ENCODE assay signal across 19 cellular contexts in the genomic region with DNA sequence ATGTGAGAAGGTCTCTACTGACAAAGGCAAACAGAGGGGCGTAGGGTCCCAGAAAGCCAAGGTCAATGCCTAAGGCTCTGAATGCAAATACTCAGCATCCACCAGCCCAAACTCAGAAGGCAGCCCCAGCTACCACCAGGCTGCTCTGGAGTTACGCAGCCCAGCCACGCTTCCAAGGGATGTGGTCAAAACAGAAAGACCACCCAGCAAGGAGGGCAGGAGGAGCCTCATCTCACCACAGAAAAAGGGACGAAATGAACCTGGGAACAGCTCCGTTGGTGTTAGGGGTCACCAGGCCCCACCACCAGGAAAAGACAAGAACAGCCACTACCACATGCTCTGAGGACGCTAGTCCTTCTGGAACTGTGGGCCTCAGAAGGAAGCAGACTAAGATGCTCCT.
DNase-seq lines count a peak whose midpoint lies in the region; ATAC-seq, FAIRE-seq and TF ChIP-seq lines count a peak whose summit lies in the region.
"Had no signal": no experiment of that assay in that cellular context is flagged by ENCODE, and none has a peak within 500 bp of the region (broad histone marks: within the 10 kb centered on the region; RNA-seq: fewer than 3 reads in every experiment).

No MANE protein-coding gene starts in this region.

- no peak for TF ChIP-seq POLR2A in ovary (IDR thresholded peaks at IDR 0.05)

- no peaks in the 10 kb centered on the region for H3K9me3 ChIP-seq in BLaER1 treated with 17β-estradiol and CSF1 and Interleukin-3, amounts not matched to agents 10 nM and 100 nM (replicated peaks in 1 of 11)
- no peaks in the 10 kb centered on the region for H3K9me3 ChIP-seq in ovary
- H3K9me3 ChIP-seq: A549 had no signal

- no peak for DNase-seq in glutamatergic neuron
- peak in 3 of 5 donors; percentile 10 to 33 (median 22) for DNase-seq in ovary
- DNase-seq in HTR-8/SVneo (ENCODE audit: insufficient read length, low spot score): no peak
- no peak for DNase-seq in activated T-cell treated with anti-CD3 and anti-CD28 coated beads, Interleukin-2, amount 50 U/mL, for 72 hours
- no peak for DNase-seq in mucosa of gallbladder (ENCODE audit: low spot score)
- DNase-seq: activated CD4-positive, alpha-beta T cell treated with anti-CD3 and anti-CD28 coated beads, Interleukin-2, amount 50 U/mL, for 48 hours; activated naive CD4-positive, alpha-beta T cell treated with anti-CD3 and anti-CD28 coated beads for 36 hours; activated T-cell treated with anti-CD3 and anti-CD28 coated beads for 4 hours; midbrain; NCI-H1436; NCI-H526; stimulated activated CD4-positive, alpha-beta T cell treated with anti-CD3 and anti-CD28 coated beads, Interleukin-15, amount 100 ng/mL, for 24 hours had no signal

- H3K4me3 ChIP-seq in BLaER1 treated with 17β-estradiol and CSF1 and Interleukin-3, amounts not matched to agents 10 nM and 100 nM: no peak overlapping the region
- no peak overlapping the region for H3K4me3 ChIP-seq in ovary
- H3K4me3 ChIP-seq: A549 had no signal

- TF ChIP-seq CTCF in brain (conservative IDR thresholded peaks at IDR 0.05) (no peak), glutamatergic neuron (IDR thresholded peaks at IDR 0.05; ENCODE audit: partially characterized antibody, unreplicated experiment) (no peak), ovary (IDR thresholded peaks at IDR 0.05) (no peak)

- H3K27me3 ChIP-seq in BLaER1 treated with 17β-estradiol and CSF1 and Interleukin-3, amounts not matched to agents 10 nM and 100 nM: no peaks in the 10 kb centered on the region
- no peaks in the 10 kb centered on the region for H3K27me3 ChIP-seq in ovary

- TF ChIP-seq EP300 in ovary (IDR thresholded peaks at IDR 0.05): no peak

- no peaks in the 10 kb centered on the region for H3K27me3 Mint-ChIP-seq in brain
- peaks cover 9% of the 10 kb centered on the region for H3K27me3 Mint-ChIP-seq in glutamatergic neuron (ENCODE audit: unreplicated experiment)
- no peaks in the 10 kb centered on the region for H3K27me3 Mint-ChIP-seq in activated T-cell treated with anti-CD3 and anti-CD28 coated beads, Interleukin-2, amount 50 U/mL, for 72 hours (ENCODE audit: low read depth)

- H3K36me3 Mint-ChIP-seq in brain (peaks cover 13% of the 10 kb centered on the region), glutamatergic neuron (ENCODE audit: unreplicated experiment) (no peaks in the 10 kb centered on the region)
- H3K36me3 Mint-ChIP-seq in activated T-cell treated with anti-CD3 and anti-CD28 coated beads, Interleukin-2, amount 50 U/mL, for 72 hours (ENCODE audit: insufficient read depth in 2 of 2): no peaks in the 10 kb centered on the region

- 44 to 68% (median 68%) methylated on average over 6 of the region's 6 CpGs for WGBS in ovary, 3 donors

- FAIRE-seq in HTR-8/SVneo (lab: Jason Lieb, UNC): no peak
- FAIRE-seq: A549 had no signal

- no peak for ATAC-seq in activated T-cell treated with anti-CD3 and anti-CD28 coated beads, Interleukin-2, amount 50 U/mL, for 72 hours (replicated peaks in 1 of 2)
- ATAC-seq in HG03135 (IDR thresholded peaks at IDR 0.05; ENCODE audit: unreplicated experiment): no peak
- ATAC-seq: HCT116, SK-N-SH treated with all-trans-retinoic acid at 6 μM for 48 hours had no signal

- H3K9me3 Mint-ChIP-seq in brain (no peaks in the 10 kb centered on the region), glutamatergic neuron (ENCODE audit: unreplicated experiment) (peaks cover 6% of the 10 kb centered on the region)
- no peaks in the 10 kb centered on the region for H3K9me3 Mint-ChIP-seq in activated T-cell treated with anti-CD3 and anti-CD28 coated beads, Interleukin-2, amount 50 U/mL, for 72 hours
- H3K9me3 Mint-ChIP-seq: activated naive CD4-positive, alpha-beta T cell treated with anti-CD3 and anti-CD28 coated beads for 36 hours; T-helper 2 cell treated with Interferon-gamma antibody and Interleukin-4, amounts not matched to agents 5 μg/mL and 100 μg/mL, for 36 hours had no signal

- peak overlapping the region in 6 of 11 experiments; percentile 4 to 38 (median 17); a peak in 7 of 22 replicates for H3K4me2 ChIP-seq in BLaER1 treated with 17β-estradiol and CSF1 and Interleukin-3, amounts not matched to agents 10 nM and 100 nM
- H3K4me2 ChIP-seq: A549 had no signal

- peak overlapping the region in 1 of 11 experiments; percentile 15; a peak in 1 of 22 replicates for H3K9ac ChIP-seq in BLaER1 treated with 17β-estradiol and CSF1 and Interleukin-3, amounts not matched to agents 10 nM and 100 nM

- no peak overlapping the region for H3K4me3 Mint-ChIP-seq in brain
- H3K4me3 Mint-ChIP-seq in glutamatergic neuron (ENCODE audit: unreplicated experiment): no peak overlapping the region
- H3K4me3 Mint-ChIP-seq in activated T-cell treated with anti-CD3 and anti-CD28 coated beads, Interleukin-2, amount 50 U/mL, for 72 hours: no peak overlapping the region
- H3K4me3 Mint-ChIP-seq: activated naive CD4-positive, alpha-beta T cell treated with anti-CD3 and anti-CD28 coated beads for 36 hours; T-helper 2 cell treated with Interferon-gamma antibody and Interleukin-4, amounts not matched to agents 5 μg/mL and 100 μg/mL, for 36 hours had no signal

- H3K27ac Mint-ChIP-seq in brain (peak overlapping the region in 4 of 5 experiments; percentile 46 to 89 (median 74)), glutamatergic neuron (ENCODE audit: unreplicated experiment) (peak overlapping the region; percentile 86)
- no peak overlapping the region for H3K27ac Mint-ChIP-seq in activated T-cell treated with anti-CD3 and anti-CD28 coated beads, Interleukin-2, amount 50 U/mL, for 72 hours
- H3K27ac Mint-ChIP-seq: activated naive CD4-positive, alpha-beta T cell treated with anti-CD3 and anti-CD28 coated beads for 36 hours; T-helper 2 cell treated with Interferon-gamma antibody and Interleukin-4, amounts not matched to agents 5 μg/mL and 100 μg/mL, for 36 hours had no signal

- peaks cover 62 to 95% (median 77%) of the 10 kb centered on the region in 11 experiments for H3K36me3 ChIP-seq in BLaER1 treated with 17β-estradiol and CSF1 and Interleukin-3, amounts not matched to agents 10 nM and 100 nM
- H3K36me3 ChIP-seq in ovary: no peaks in the 10 kb centered on the region

- peak overlapping the region in 3 of 11 experiments; percentile 11 to 27 (median 19); a peak in 4 of 22 replicates for H3K27ac ChIP-seq in BLaER1 treated with 17β-estradiol and CSF1 and Interleukin-3, amounts not matched to agents 10 nM and 100 nM
- peak overlapping the region in 1 of 2 donors; percentile 8 for H3K27ac ChIP-seq in ovary

- peaks cover 23 to 74% (median 54%) of the 10 kb centered on the region in 10 experiments; a peak in 18 of 20 replicates for H3K4me1 ChIP-seq in BLaER1 treated with 17β-estradiol and CSF1 and Interleukin-3, amounts not matched to agents 10 nM and 100 nM
- peaks cover 34% of the 10 kb centered on the region for H3K4me1 ChIP-seq in ovary (ENCODE audit: insufficient read depth)

- intact Hi-C loops in ovary (cut with DNase I): no loop called here

- H3K4me1 Mint-ChIP-seq in brain: peaks cover 85% of the 10 kb centered on the region
- peaks cover 59% of the 10 kb centered on the region for H3K4me1 Mint-ChIP-seq in glutamatergic neuron (ENCODE audit: low read depth, unreplicated experiment)
- H3K4me1 Mint-ChIP-seq in activated T-cell treated with anti-CD3 and anti-CD28 coated beads, Interleukin-2, amount 50 U/mL, for 72 hours (ENCODE audit: low read depth): no peaks in the 10 kb centered on the region

- peaks cover 97 to 100% (median 99%) of the 10 kb centered on the region in 11 experiments for H4K20me1 ChIP-seq in BLaER1 treated with 17β-estradiol and CSF1 and Interleukin-3, amounts not matched to agents 10 nM and 100 nM

Comparison
In these comparisons a context has a peak if more than half of its experiments do, and no peak if none do; other contexts are left out.
1. DNase-seq: peak in ovary (3 of 5); none in glutamatergic neuron (single experiment), HTR-8/SVneo (single experiment), activated T-cell treated with anti-CD3 and anti-CD28 coated beads, Interleukin-2, amount 50 U/mL, for 72 hours (0 of 2) and mucosa of gallbladder (single experiment).